16 cellular contexts compared by ENCODE assay signal in the genomic region with DNA sequence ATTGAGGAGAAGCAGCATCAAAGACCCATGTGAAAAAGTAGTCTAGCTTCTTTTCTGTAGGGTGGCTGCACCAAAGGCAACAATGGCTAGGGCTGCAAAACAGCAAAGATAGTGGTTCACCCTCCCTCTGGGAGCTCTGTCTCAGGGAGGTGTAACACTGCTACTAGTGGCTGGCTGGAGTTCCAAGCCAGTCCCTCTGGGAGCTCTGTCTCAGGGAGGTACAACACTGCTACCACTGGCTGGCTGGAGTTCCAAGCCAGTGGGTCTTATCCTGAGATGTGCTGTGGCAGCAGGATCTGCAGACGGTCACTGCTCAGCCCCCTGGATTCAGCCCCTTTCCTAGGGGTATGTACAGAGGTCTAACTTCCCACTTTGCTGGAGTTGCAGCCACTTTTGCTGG. TPM values are rescaled to one million over a fixed set of nuclear protein-coding genes. Genes with fewer than 3 reads are reported as not detected.
DNase-seq lines count a peak whose midpoint lies in the region; ATAC-seq, FAIRE-seq and TF ChIP-seq lines count a peak whose summit lies in the region.
"Had no signal": no experiment of that assay in that cellular context is flagged by ENCODE, and none has a peak within 500 bp of the region (broad histone marks: within the 10 kb centered on the region; RNA-seq: fewer than 3 reads in every experiment).

No MANE protein-coding gene starts in this region.

- POLR2A ChIA-PET in HepG2 (lab: Yijun Ruan, JAX), result no interaction called here
- POLR2A ChIA-PET in K562 (lab: Yijun Ruan, JAX), result interaction anchor here (0.8 to 1.2 kb wide), 3 partner anchors 19 to 931 kb away, joined by 3 to 4 read pairs (median 3); no protein-coding TSS in a partner anchor

- no peaks in the 10 kb centered on the region for H3K9me1 ChIP-seq in K562 (ENCODE audit: control insufficient read depth, insufficient read depth, low read length)

- no peaks in the 10 kb centered on the region for H4K20me1 ChIP-seq in HepG2 (ENCODE audit: insufficient read depth, low read length)
- no peaks in the 10 kb centered on the region for H4K20me1 ChIP-seq in K562 (replicated peaks; ENCODE audit: control insufficient read depth, insufficient read depth, low read length)

- in situ Hi-C loops in HepG2 (cut with HindIII; ENCODE audit: extremely low pct_ligation_motif_present, low pct_unique_long_range_greater_than_20kb) (no loop called here), K562 (cut with MboI) (no loop called here)

- H3K36me3 ChIP-seq in HepG2 (replicated peaks in 1 of 2; ENCODE audit: control insufficient read depth in 1 of 2, insufficient read depth in 2 of 2, low read length in 2 of 2) (no peaks in the 10 kb centered on the region), right lobe of liver (no peaks in the 10 kb centered on the region), K562 (ENCODE audit: control insufficient read depth, insufficient read depth, low read length) (no peaks in the 10 kb centered on the region), tibial nerve (peaks cover 0 to 26% (median 0%) of the 10 kb centered on the region in 3 donors)

- no peak overlapping the region for H3K27ac ChIP-seq in HepG2 (ENCODE audit: extremely low read length, insufficient read depth, low read length)
- no peak overlapping the region for H3K27ac ChIP-seq in right lobe of liver
- H3K27ac ChIP-seq in K562 (ENCODE audit: extremely low read depth, low read depth, low read length), result no peak overlapping the region
- H3K27ac ChIP-seq in tibial nerve, result no peak overlapping the region

- H2AFZ ChIP-seq in HepG2 (ENCODE audit: low read length) (no peak overlapping the region), K562 (ENCODE audit: low read depth, low read length) (no peak overlapping the region)

- no peak for FAIRE-seq in HepG2 (lab: Jason Lieb, UNC)
- no peak for FAIRE-seq in K562 (lab: Jason Lieb, UNC)
- FAIRE-seq: G401.6, GM12891, HTR-8/SVneo had no signal

- no CpG with 5 or more reads among the region's 1 CpG for WGBS in HepG2 (ENCODE audit: low lambda C conversion rate)
- WGBS in right lobe of liver (ENCODE audit: insufficient coverage, low coverage, low lambda C conversion rate, missing lambda C conversion rate), result no CpG with 5 or more reads among the region's 1 CpG
- 11% methylated on average over 1 of the region's 1 CpG for WGBS in K562 (ENCODE audit: insufficient coverage, low coverage, missing lambda C conversion rate)
- WGBS in tibial nerve, 2 donors, result no CpG with 5 or more reads among the region's 1 CpG

- H3K9me3 ChIP-seq in HepG2 (ENCODE audit: low read length) (no peaks in the 10 kb centered on the region), right lobe of liver (no peaks in the 10 kb centered on the region), K562 (replicated peaks; ENCODE audit: control insufficient read depth, insufficient read depth, low read depth, low read length) (no peaks in the 10 kb centered on the region), tibial nerve (peaks cover 0 to 13% (median 0%) of the 10 kb centered on the region in 4 donors)

- TF ChIP-seq RAD21 in HepG2 (CRISPR knock-in tag; IDR thresholded peaks at IDR 0.05) (no peak), K562 (CRISPR knock-in tag; conservative IDR thresholded peaks at IDR 0.05 in 1 of 2, IDR thresholded peaks at IDR 0.05 in 1 of 2) (no peak)

- no peaks in the 10 kb centered on the region for H3K79me2 ChIP-seq in HepG2 (ENCODE audit: insufficient read depth, low read length)
- H3K79me2 ChIP-seq in K562 (ENCODE audit: control insufficient read depth, insufficient read depth, low read length), result no peaks in the 10 kb centered on the region

- H3K4me3 ChIP-seq in HepG2 (replicated peaks in 1 of 3; ENCODE audit: insufficient read depth in 1 of 3, low read depth in 2 of 3, low read length in 3 of 3) (no peak overlapping the region), right lobe of liver (no peak overlapping the region), K562 (no peak overlapping the region), tibial nerve (no peak overlapping the region)

- TF ChIP-seq CTCF in HepG2 (CRISPR knock-in tag; IDR thresholded peaks at IDR 0.05), result no peak
- TF ChIP-seq CTCF in right lobe of liver (IDR thresholded peaks at IDR 0.05), result no peak
- TF ChIP-seq CTCF in K562 (IDR thresholded peaks at IDR 0.05 in 2 of 3, conservative IDR thresholded peaks at IDR 0.05 in 1 of 3; ENCODE audit: insufficient read depth in 2 of 3, low read depth in 1 of 3, low read length in 3 of 3), result peak in 1 of 3 experiments; percentile 28; a peak in 1 of 6 replicates
- no peak for TF ChIP-seq CTCF in tibial nerve (IDR thresholded peaks at IDR 0.05)

- BruUV-seq in HepG2 (replicated peaks; lab: Mats Ljungman, UMichigan) (no TSS peak), K562 (replicated peaks; lab: Mats Ljungman, UMichigan) (no TSS peak)

- TF ChIP-seq EP300 in HepG2 (IDR thresholded peaks at IDR 0.05; ENCODE audit: low read depth in 2 of 2, low read length in 2 of 2), result no peak
- no peak for TF ChIP-seq EP300 in HepG2 (CRISPR knock-in tag; IDR thresholded peaks at IDR 0.05; ENCODE audit: borderline replicate concordance)
- no peak for TF ChIP-seq EP300 in K562 (IDR thresholded peaks at IDR 0.05; ENCODE audit: low read length)
- no peak for TF ChIP-seq EP300 in tibial nerve (IDR thresholded peaks at IDR 0.05)

- H3K9ac ChIP-seq in HepG2 (ENCODE audit: insufficient read depth, low read depth, low read length) (no peak overlapping the region), K562 (ENCODE audit: insufficient read depth in 1 of 2, low read depth in 2 of 2, low read length in 2 of 2) (no peak overlapping the region)

- CTCF ChIA-PET in HepG2 (lab: Yijun Ruan, JAX; ENCODE audit: low intra/inter-chr PET ratio, low total read pairs), result no interaction called here
- CTCF ChIA-PET in K562 (lab: Yijun Ruan, JAX; ENCODE audit: low intra/inter-chr PET ratio), result no interaction called here

- ATAC-seq in HepG2 (peak; percentile 94), right lobe of liver (no peak), K562 (peak; percentile 62)

- DNase-seq in HepG2 (ENCODE audit: low spot score), result no peak
- no peak for DNase-seq in right lobe of liver
- DNase-seq in K562 (ENCODE audit: extremely low read depth in 1 of 4, low spot score in 3 of 4), result no peak
- peak; percentile 20 for DNase-seq in iPS-NIHi7 (ENCODE audit: extremely low spot score)
- DNase-seq in germinal center (ENCODE audit: low spot score), result no peak
- DNase-seq in COLO668 (lab: John Stamatoyannopoulos, UW; ENCODE audit: unreplicated experiment), result no peak
- no peak for DNase-seq in tibial nerve (ENCODE audit: low spot score in 2 of 2)
- DNase-seq: ACHN; C1 segment of cervical spinal cord; CD4-positive, alpha-beta T cell; GOT3; HCEC 1CT; HFFc6 had no signal

- H3K4me1 ChIP-seq in HepG2 (ENCODE audit: insufficient read depth, low read length) (peaks cover 9% of the 10 kb centered on the region), right lobe of liver (no peaks in the 10 kb centered on the region), K562 (replicated peaks in 1 of 2; ENCODE audit: control insufficient read depth in 2 of 2, insufficient read depth in 2 of 2, low read length in 2 of 2) (no peaks in the 10 kb centered on the region), tibial nerve (no peaks in the 10 kb centered on the region)

- intact Hi-C loops in HepG2 (cut with micrococcal nuclease; ENCODE audit: unreplicated experiment) (loop anchor here (10.0 kb wide), 1 partner anchor 55 kb away; no protein-coding TSS in a partner anchor), right lobe of liver (cut with DNase I) (no loop called here), K562 (cut with micrococcal nuclease) (no loop called here)

- H3K27me3 ChIP-seq in HepG2 (ENCODE audit: control insufficient read depth in 1 of 2, insufficient read depth in 2 of 2, low read length in 2 of 2), result no peaks in the 10 kb centered on the region; a peak in 1 of 5 replicates
- no peaks in the 10 kb centered on the region for H3K27me3 ChIP-seq in right lobe of liver
- peaks cover 0 to 13% of the 10 kb centered on the region in 2 experiments; a peak in 3 of 5 replicates for H3K27me3 ChIP-seq in K562 (ENCODE audit: control insufficient read depth in 2 of 2, insufficient read depth in 2 of 2, low read length in 2 of 2)
- no peaks in the 10 kb centered on the region for H3K27me3 ChIP-seq in tibial nerve

- no peak overlapping the region for H3K4me2 ChIP-seq in HepG2 (ENCODE audit: low read depth, low read length)
- H3K4me2 ChIP-seq in K562 (ENCODE audit: insufficient read depth, low read length), result no peak overlapping the region

- TF ChIP-seq POLR2A in HepG2 (IDR thresholded peaks at IDR 0.05; ENCODE audit: insufficient read depth in 1 of 2, low read depth in 2 of 2, low read length in 2 of 2) (no peak), right lobe of liver (IDR thresholded peaks at IDR 0.05) (no peak), K562 (conservative IDR thresholded peaks at IDR 0.05) (no peak), tibial nerve (IDR thresholded peaks at IDR 0.05) (no peak)

RNA-seq across cellular contexts. Expression of gene TMEM140, which starts 37.9 kb away (rescaled TPM):
- 5.6 and 9.2 TPM in 2 replicates for total RNA-seq in HepG2 (2016; rRNA removed; fragmentation: Illumina TruSeq; extraction: Trizol)
- total RNA-seq in HepG2 (2016; cell fraction: cytosol; rRNA removed; fragmentation: Illumina TruSeq; extraction: Trizol; ENCODE audit: low read depth), result 1.1 and 1.5 TPM in 2 replicates
- 6.3 and 8.9 TPM in 2 replicates for total RNA-seq in HepG2 (2016; cell fraction: insoluble cytoplasmic fraction; rRNA removed; fragmentation: Illumina TruSeq; extraction: Trizol)
- 2.6 and 3.2 TPM in 2 replicates for total RNA-seq in HepG2 (2016; cell fraction: membrane; rRNA removed; fragmentation: Illumina TruSeq; extraction: Trizol)
- 7.9 and 10.4 TPM in 2 replicates for total RNA-seq in HepG2 (2016; cell fraction: nucleus; rRNA removed; fragmentation: Illumina TruSeq; extraction: Trizol)
- polyA plus RNA-seq in HepG2 (2011; rRNA removed), result 21.7 and 35.7 TPM in 2 replicates
- 24.2 and 35.4 TPM in 2 replicates for polyA plus RNA-seq in HepG2 (2011; cell fraction: cytosol; rRNA removed)
- polyA plus RNA-seq in HepG2 (2011; cell fraction: nucleus; rRNA removed), result 17.7 and 30.5 TPM in 2 replicates
- 45.3 and 74.1 TPM in 2 replicates for polyA plus RNA-seq in HepG2 (2012)
- polyA plus RNA-seq in HepG2 (2016; cell fraction: cytosol; fragmentation: Illumina TruSeq; extraction: Trizol; ENCODE audit: low read depth), result 1.1 TPM in 2 replicates
- 5.3 and 6.1 TPM in 2 replicates for polyA plus RNA-seq in HepG2 (2016; cell fraction: insoluble cytoplasmic fraction; fragmentation: Illumina TruSeq; extraction: Trizol; ENCODE audit: low read depth)
- 2.1 and 2.2 TPM in 2 replicates for polyA plus RNA-seq in HepG2 (2016; cell fraction: membrane; fragmentation: Illumina TruSeq; extraction: Trizol; ENCODE audit: low read depth)
- 7.8 and 11.6 TPM in 2 replicates for polyA plus RNA-seq in HepG2 (2016; cell fraction: nucleus; fragmentation: Illumina TruSeq; extraction: Trizol; ENCODE audit: insufficient read depth, low read depth)
- polyA minus RNA-seq in HepG2 (2011; rRNA and poly(A)+ RNA removed; ENCODE audit: low replicate concordance), result 0.26 and 39.0 TPM in 2 replicates
- polyA minus RNA-seq in HepG2 (2011; cell fraction: cytosol; rRNA and poly(A)+ RNA removed), result 15.9 and 32.1 TPM in 2 replicates
- polyA minus RNA-seq in HepG2 (2011; cell fraction: nucleus; rRNA and poly(A)+ RNA removed), result 41.2 and 55.0 TPM in 2 replicates
- total RNA-seq in right lobe of liver, result 10 to 100 TPM; 31.2 to 58.9 (median 37.4) TPM
- total RNA-seq in K562 (2011; cell fraction: chromatin; rRNA removed; ENCODE audit: low replicate concordance), result 0.37 and 0.60 TPM in 2 replicates
- 0.17 and 0.39 TPM in 2 replicates for total RNA-seq in K562 (2011; cell fraction: nucleolus; rRNA removed)
- not detected in 2 replicates for total RNA-seq in K562 (2011; cell fraction: nucleoplasm; rRNA removed)
- 0.23 and 0.24 TPM in 2 replicates for total RNA-seq in K562 (2014; rRNA removed)
- total RNA-seq in K562 (2014; rRNA removed; fragmentation: Illumina TruSeq; extraction: Trizol), result 0.15 and 0.22 TPM in 2 replicates
- total RNA-seq in K562 (2015; rRNA removed; fragmentation: Illumina TruSeq; extraction: Trizol), result 0.19 and 0.36 TPM in 2 replicates
- 0.29 and 0.33 TPM in 2 replicates for total RNA-seq in K562 (2021)
- polyA plus RNA-seq in K562 (2011; rRNA removed), result 0.03 TPM in 1 of 2 replicates, not detected in the other
- 0.04 TPM in 1 of 2 replicates, not detected in the other for polyA plus RNA-seq in K562 (2011; cell fraction: cytosol; rRNA removed)
- polyA plus RNA-seq in K562 (2011; cell fraction: nucleus; rRNA removed), result not detected in 2 replicates
- polyA plus RNA-seq in K562 (2012), result 12.5 and 24.1 TPM in 2 replicates
- 0.15 and 0.19 TPM in 2 replicates for polyA plus RNA-seq in K562 (2014; fragmentation: Illumina TruSeq; extraction: Trizol)
- polyA plus RNA-seq in K562 (2014; fragmentation: Nextera tagmentation; extraction: Ambion mirVana), result under 1 TPM; 0.35 to 0.82 TPM
- polyA plus RNA-seq in K562 (2014; rRNA removed), result 0.11 TPM in 1 of 2 replicates, not detected in the other
- 0.35 TPM in 1 of 2 replicates, not detected in the other for polyA minus RNA-seq in K562 (2011; rRNA and poly(A)+ RNA removed)
- polyA minus RNA-seq in K562 (2011; cell fraction: cytosol; rRNA and poly(A)+ RNA removed), result not detected in 2 replicates
- polyA minus RNA-seq in K562 (2011; cell fraction: nucleus; rRNA and poly(A)+ RNA removed), result 0.40 TPM in 1 of 2 replicates, not detected in the other
- 10 to 100 TPM; 20.5 to 46.9 (median 32.5) TPM for total RNA-seq in tibial nerve

Comparison
In these comparisons a context has a peak if more than half of its experiments do, and no peak if none do; other contexts are left out.
1. ATAC-seq: peak in HepG2 (single experiment) and K562 (single experiment); none in right lobe of liver (0 of 4).
2. Of the 241 proteins assayed by ChIP-seq in both HepG2 and K562: peak only in HepG2: STAG1; only in K562: none; in both: none; in neither: 239; mixed calls (peak in some experiments, not most) for 1.